Comparison of ENCODE assay signal across 11 cellular contexts in the genomic region with DNA sequence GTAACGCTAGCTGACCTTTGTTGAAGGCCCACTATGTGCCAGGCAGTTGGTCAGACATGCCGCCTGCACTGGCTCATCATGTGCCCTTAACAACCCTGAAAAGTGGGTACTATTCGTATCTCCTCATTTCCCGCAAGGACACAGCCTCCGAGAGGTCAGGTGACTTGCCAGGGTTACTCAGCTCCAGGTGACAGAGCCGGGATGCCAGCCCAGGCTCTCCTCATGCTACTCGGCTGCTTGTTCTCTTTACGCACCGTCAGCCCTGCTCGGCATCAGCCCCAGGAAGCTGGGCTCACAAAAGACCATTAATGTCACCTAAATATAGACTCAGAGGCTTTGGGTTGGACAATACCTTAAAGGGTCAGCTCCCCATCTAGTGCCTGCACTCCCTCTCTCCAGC. TPM values are rescaled to one million over a fixed set of nuclear protein-coding genes. Genes with fewer than 3 reads are reported as not detected.
DNase-seq lines count a peak whose midpoint lies in the region; ATAC-seq and TF ChIP-seq lines count a peak whose summit lies in the region.
"Had no signal": no experiment of that assay in that cellular context is flagged by ENCODE, and none has a peak within 500 bp of the region (broad histone marks: within the 10 kb centered on the region; RNA-seq: fewer than 3 reads in every experiment).

No MANE protein-coding gene starts in this region.

- ATAC-seq in GM21390 (IDR thresholded peaks at IDR 0.05; ENCODE audit: unreplicated experiment) (no peak), HG02970 (IDR thresholded peaks at IDR 0.05; ENCODE audit: low FRiP score, unreplicated experiment) (no peak)
- ATAC-seq: A549 had no signal

- H3K36me3 Mint-ChIP-seq in nephron progenitor cell (ENCODE audit: low read depth) = no peaks in the 10 kb centered on the region
- H3K36me3 Mint-ChIP-seq: CD8-positive, alpha-beta memory T cell had no signal

- DNase-seq in G401 (ENCODE audit: low spot score) (peak; percentile 87), cerebellar nuclear complex (lab: John Stamatoyannopoulos, UW) (peak; percentile 21 to 43), nephron progenitor cell (no peak), GF-D8 (lab: John Stamatoyannopoulos, UW) (no peak)
- DNase-seq: BE2C; Caco-2; CD8-positive, alpha-beta memory T cell; GOT3 had no signal

- H3K9me3 Mint-ChIP-seq in nephron progenitor cell = no peaks in the 10 kb centered on the region
- H3K9me3 Mint-ChIP-seq: CD8-positive, alpha-beta memory T cell had no signal

- no peak overlapping the region for H3K4me3 Mint-ChIP-seq in nephron progenitor cell
- H3K4me3 Mint-ChIP-seq: CD8-positive, alpha-beta memory T cell had no signal

- peak overlapping the region; percentile 63 for H3K27ac Mint-ChIP-seq in nephron progenitor cell
- H3K27ac Mint-ChIP-seq: CD8-positive, alpha-beta memory T cell had no signal

- no peak for TF ChIP-seq CTCF in nephron progenitor cell (IDR thresholded peaks at IDR 0.05)

- peaks cover 63% of the 10 kb centered on the region for H3K4me1 Mint-ChIP-seq in nephron progenitor cell

- in situ Hi-C loops in G401 (cut with HindIII; ENCODE audit: low sequenced_read_pairs) = no loop called here

- H3K27me3 Mint-ChIP-seq in nephron progenitor cell (ENCODE audit: low read depth, poor library complexity) = peaks cover 12% of the 10 kb centered on the region

RNA-seq across cellular contexts. Expression of a gene that starts 29.0 kb away (rescaled TPM):
- 1.5 and 2.6 TPM in 2 replicates for total RNA-seq in G401 (2014; rRNA removed; shearing (Covaris generic))

Comparison
In these comparisons a context has a peak if more than half of its experiments do, and no peak if none do; other contexts are left out.
1. DNase-seq: peak in G401 (single experiment) and cerebellar nuclear complex (2 of 2); none in nephron progenitor cell (single experiment) and GF-D8 (single experiment).